ENCODE assay signal across 22 cellular contexts in the genomic region with DNA sequence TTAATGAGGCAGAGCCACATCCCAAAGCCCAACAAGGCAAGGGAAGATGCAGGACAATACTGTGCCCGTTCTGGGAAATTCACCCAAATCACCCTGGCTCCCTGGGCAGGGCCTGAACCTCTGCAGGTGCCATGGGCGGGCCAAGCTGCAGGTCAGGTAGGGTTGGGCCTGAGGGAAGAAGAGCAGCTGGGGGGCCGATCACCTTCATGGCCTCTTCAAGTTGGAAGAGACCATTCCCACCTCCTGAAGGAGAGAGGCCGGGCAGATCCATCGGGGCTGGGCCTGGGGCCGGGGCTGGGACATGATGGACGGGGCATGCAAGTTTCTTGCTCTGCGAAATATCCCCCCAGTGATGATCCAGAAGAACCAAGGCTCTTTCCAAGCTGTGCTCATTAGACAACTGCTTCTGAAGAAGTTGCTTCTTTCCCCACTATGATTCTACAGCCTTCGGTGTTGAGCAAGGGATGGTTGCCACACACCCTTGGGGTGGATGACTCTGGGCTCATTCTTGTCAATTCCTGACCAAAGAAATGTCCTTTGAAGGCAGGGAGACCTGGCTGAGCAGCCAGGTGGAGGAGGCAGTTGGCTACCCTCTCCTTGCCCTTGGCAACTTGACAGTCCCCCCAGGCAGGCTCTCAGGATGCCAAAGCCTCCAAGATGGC. TPM values are rescaled to one million over a fixed set of nuclear protein-coding genes. Genes with fewer than 3 reads are reported as not detected.
DNase-seq lines count a peak whose midpoint lies in the region; ATAC-seq, FAIRE-seq and TF ChIP-seq lines count a peak whose summit lies in the region.
"Had no signal": no experiment of that assay in that cellular context is flagged by ENCODE, and none has a peak within 500 bp of the region (broad histone marks: within the 10 kb centered on the region; RNA-seq: fewer than 3 reads in every experiment).

No MANE protein-coding gene starts in this region.

- no peak overlapping the region for H3K4me3 ChIP-seq in heart right ventricle
- no peak overlapping the region for H3K4me3 ChIP-seq in HepG2 (replicated peaks in 1 of 3; ENCODE audit: insufficient read depth in 1 of 3, low read depth in 2 of 3, low read length in 3 of 3)
- no peak overlapping the region for H3K4me3 ChIP-seq in suprapubic skin
- no peak overlapping the region for H3K4me3 ChIP-seq in testis
- H3K4me3 ChIP-seq: A549, stomach had no signal

- H3K27ac ChIP-seq in heart right ventricle (no peak overlapping the region), HepG2 (ENCODE audit: extremely low read length, insufficient read depth, low read length) (no peak overlapping the region), suprapubic skin (no peak overlapping the region), testis (no peak overlapping the region)
- H3K27ac ChIP-seq: A549, stomach had no signal

- TF ChIP-seq POLR2A in HepG2 (IDR thresholded peaks at IDR 0.05; ENCODE audit: insufficient read depth in 1 of 2, low read depth in 2 of 2, low read length in 2 of 2) (no peak), suprapubic skin (IDR thresholded peaks at IDR 0.05) (no peak), testis (IDR thresholded peaks at IDR 0.05) (no peak)

- peaks cover 33% of the 10 kb centered on the region for H3K36me3 Mint-ChIP-seq in MCF 10A (ENCODE audit: insufficient read depth, unreplicated experiment)
- peaks cover 4% of the 10 kb centered on the region for H3K36me3 Mint-ChIP-seq in activated T-helper 1 cell treated with anti-CD3 and anti-CD28 coated beads, Interleukin-12 subunit alpha, Interleukin-12 subunit beta, Interleukin-2, Interleukin-4 antibody, amounts not matched to agents 30 ng/mL and 10 ng/mL and 1 ng/mL, durations not matched to agents 14 hours and 24 hours and 36 hours (ENCODE audit: low read depth)
- H3K36me3 Mint-ChIP-seq: CD14-positive monocyte had no signal

- TF ChIP-seq EP300 in HepG2 (IDR thresholded peaks at IDR 0.05; ENCODE audit: low read depth in 2 of 2, low read length in 2 of 2) (no peak), HepG2 (CRISPR knock-in tag; IDR thresholded peaks at IDR 0.05; ENCODE audit: borderline replicate concordance) (no peak), suprapubic skin (IDR thresholded peaks at IDR 0.05) (no peak)

- H3K9me3 Mint-ChIP-seq in MCF 10A (ENCODE audit: unreplicated experiment), result no peaks in the 10 kb centered on the region
- no peaks in the 10 kb centered on the region for H3K9me3 Mint-ChIP-seq in activated T-helper 1 cell treated with anti-CD3 and anti-CD28 coated beads, Interleukin-12 subunit alpha, Interleukin-12 subunit beta, Interleukin-2, Interleukin-4 antibody, amounts not matched to agents 30 ng/mL and 10 ng/mL and 1 ng/mL, durations not matched to agents 14 hours and 24 hours and 36 hours
- H3K9me3 Mint-ChIP-seq: effector memory CD8-positive, alpha-beta T cell; H9 had no signal

- no peaks in the 10 kb centered on the region for H3K27me3 Mint-ChIP-seq in MCF 10A (ENCODE audit: insufficient read depth, unreplicated experiment)
- no peaks in the 10 kb centered on the region for H3K27me3 Mint-ChIP-seq in activated T-helper 1 cell treated with anti-CD3 and anti-CD28 coated beads, Interleukin-12 subunit alpha, Interleukin-12 subunit beta, Interleukin-2, Interleukin-4 antibody, amounts not matched to agents 30 ng/mL and 10 ng/mL and 1 ng/mL, durations not matched to agents 14 hours and 24 hours and 36 hours (ENCODE audit: insufficient read depth)
- H3K27me3 Mint-ChIP-seq: activated CD4-positive, alpha-beta T cell treated with anti-CD3 and anti-CD28 coated beads for 36 hours; effector memory CD8-positive, alpha-beta T cell had no signal

- H3K4me3 Mint-ChIP-seq in MCF 10A (ENCODE audit: unreplicated experiment), result no peak overlapping the region
- no peak overlapping the region for H3K4me3 Mint-ChIP-seq in activated T-helper 1 cell treated with anti-CD3 and anti-CD28 coated beads, Interleukin-12 subunit alpha, Interleukin-12 subunit beta, Interleukin-2, Interleukin-4 antibody, amounts not matched to agents 30 ng/mL and 10 ng/mL and 1 ng/mL, durations not matched to agents 14 hours and 24 hours and 36 hours
- H3K4me3 Mint-ChIP-seq: activated CD4-positive, alpha-beta T cell treated with anti-CD3 and anti-CD28 coated beads for 36 hours; CD14-positive monocyte; effector memory CD8-positive, alpha-beta T cell; H9 had no signal

- no peak overlapping the region for H3K4me2 ChIP-seq in HepG2 (ENCODE audit: low read depth, low read length)
- H3K4me2 ChIP-seq: A549 had no signal

- WGBS in heart right ventricle, 2 donors, result 92% methylated on average over 9 of the region's 9 CpGs
- WGBS in HepG2 (ENCODE audit: low lambda C conversion rate), result 90% methylated on average over 2 of the region's 9 CpGs
- WGBS in suprapubic skin, result 83% methylated on average over 9 of the region's 9 CpGs
- 96% methylated on average over 7 to 9 of the region's 9 CpGs for WGBS in testis, 2 donors

- no peaks in the 10 kb centered on the region for H3K79me2 ChIP-seq in HepG2 (ENCODE audit: insufficient read depth, low read length)

- H3K27me3 ChIP-seq in heart right ventricle (no peaks in the 10 kb centered on the region), HepG2 (ENCODE audit: control insufficient read depth in 1 of 2, insufficient read depth in 2 of 2, low read length in 2 of 2) (no peaks in the 10 kb centered on the region), suprapubic skin (no peaks in the 10 kb centered on the region), testis (no peaks in the 10 kb centered on the region)
- H3K27me3 ChIP-seq: stomach had no signal

- ATAC-seq in Right ventricle myocardium inferior (no peak), heart right ventricle (no peak), HepG2 (no peak), HG03175 (IDR thresholded peaks at IDR 0.05; ENCODE audit: unreplicated experiment) (no peak)
- ATAC-seq: A549; activated CD4-positive, alpha-beta T cell treated with anti-CD3 and anti-CD28 coated beads for 36 hours; effector memory CD8-positive, alpha-beta T cell had no signal

- no peak overlapping the region for H3K9ac ChIP-seq in HepG2 (ENCODE audit: insufficient read depth, low read depth, low read length)

- peaks cover 11 to 80% (median 38%) of the 10 kb centered on the region in 9 donors for H3K4me1 ChIP-seq in heart right ventricle
- no peaks in the 10 kb centered on the region for H3K4me1 ChIP-seq in HepG2 (ENCODE audit: insufficient read depth, low read length)
- H3K4me1 ChIP-seq in suprapubic skin, result peaks cover 36% of the 10 kb centered on the region
- H3K4me1 ChIP-seq in testis, result peaks cover 50% of the 10 kb centered on the region
- H3K4me1 ChIP-seq: A549 had no signal

- H4K20me1 ChIP-seq in HepG2 (ENCODE audit: insufficient read depth, low read length), result no peaks in the 10 kb centered on the region

- intact Hi-C loops in Right ventricle myocardium inferior (cut with DNase I), result no loop called here
- intact Hi-C loops in heart right ventricle (cut with DNase I), result loop anchor here in 1 of 10 donors (5.0 kb wide), 1 partner anchor 81 kb away; no protein-coding TSS in a partner anchor
- intact Hi-C loops in MCF 10A (cut with micrococcal nuclease), result no loop called here
- intact Hi-C loops in HepG2 (cut with micrococcal nuclease; ENCODE audit: unreplicated experiment), result no loop called here
- intact Hi-C loops in activated T-helper 1 cell treated with anti-CD3 and anti-CD28 coated beads, Interleukin-12 subunit alpha, Interleukin-12 subunit beta, Interleukin-2, Interleukin-4 antibody, amounts not matched to agents 30 ng/mL and 10 ng/mL and 1 ng/mL, durations not matched to agents 14 hours and 24 hours and 36 hours (cut with micrococcal nuclease), result no loop called here
- intact Hi-C loops in testis (cut with DNase I; ENCODE audit: low total_unique reads), result no loop called here

- TF ChIP-seq RAD21 in HepG2 (CRISPR knock-in tag; IDR thresholded peaks at IDR 0.05), result no peak

- no peaks in the 10 kb centered on the region for H3K9me3 ChIP-seq in heart right ventricle
- H3K9me3 ChIP-seq in HepG2 (ENCODE audit: low read length), result no peaks in the 10 kb centered on the region
- H3K9me3 ChIP-seq in suprapubic skin, result no peaks in the 10 kb centered on the region
- no peaks in the 10 kb centered on the region for H3K9me3 ChIP-seq in testis
- H3K9me3 ChIP-seq: A549, stomach had no signal

- H3K36me3 ChIP-seq in heart right ventricle, result peaks cover 0 to 6% (median 0%) of the 10 kb centered on the region in 9 donors
- H3K36me3 ChIP-seq in HepG2 (replicated peaks in 1 of 2; ENCODE audit: control insufficient read depth in 1 of 2, insufficient read depth in 2 of 2, low read length in 2 of 2), result peaks cover 4 to 12% of the 10 kb centered on the region in 2 experiments; a peak in 1 of 5 replicates
- H3K36me3 ChIP-seq in suprapubic skin, result peaks cover 16% of the 10 kb centered on the region
- no peaks in the 10 kb centered on the region for H3K36me3 ChIP-seq in testis (ENCODE audit: low read depth, missing control alignments)

- no TSS peak for BruUV-seq in MCF 10A (replicated peaks; lab: Mats Ljungman, UMichigan)
- no TSS peak for BruUV-seq in HepG2 (replicated peaks; lab: Mats Ljungman, UMichigan)

- POLR2A ChIA-PET in MCF 10A (lab: Yijun Ruan, JAX), result interaction anchor here (1.4 kb wide), 1 partner anchor 44 kb away, joined by 3 read pairs; no protein-coding TSS in a partner anchor
- POLR2A ChIA-PET in HepG2 (lab: Yijun Ruan, JAX), result no interaction called here

- H3K27ac Mint-ChIP-seq in MCF 10A (ENCODE audit: low read depth, unreplicated experiment), result no peak overlapping the region
- H3K27ac Mint-ChIP-seq in activated T-helper 1 cell treated with anti-CD3 and anti-CD28 coated beads, Interleukin-12 subunit alpha, Interleukin-12 subunit beta, Interleukin-2, Interleukin-4 antibody, amounts not matched to agents 30 ng/mL and 10 ng/mL and 1 ng/mL, durations not matched to agents 14 hours and 24 hours and 36 hours, result no peak overlapping the region
- H3K27ac Mint-ChIP-seq: activated CD4-positive, alpha-beta T cell treated with anti-CD3 and anti-CD28 coated beads for 36 hours; H9 had no signal

- in situ Hi-C loops in HepG2 (cut with HindIII; ENCODE audit: extremely low pct_ligation_motif_present, low pct_unique_long_range_greater_than_20kb), result no loop called here

- peaks cover 24% of the 10 kb centered on the region for H3K4me1 Mint-ChIP-seq in MCF 10A (ENCODE audit: insufficient read depth, unreplicated experiment)
- peaks cover 5% of the 10 kb centered on the region for H3K4me1 Mint-ChIP-seq in activated T-helper 1 cell treated with anti-CD3 and anti-CD28 coated beads, Interleukin-12 subunit alpha, Interleukin-12 subunit beta, Interleukin-2, Interleukin-4 antibody, amounts not matched to agents 30 ng/mL and 10 ng/mL and 1 ng/mL, durations not matched to agents 14 hours and 24 hours and 36 hours (ENCODE audit: low read depth)

- no peak overlapping the region for H2AFZ ChIP-seq in HepG2 (ENCODE audit: low read length)

- no peak for FAIRE-seq in HepG2 (lab: Jason Lieb, UNC)
- FAIRE-seq: A549 had no signal

- DNase-seq in Right ventricle myocardium inferior (ENCODE audit: missing footprints) (peak; percentile 50), heart right ventricle (no peak), MCF 10A (ENCODE audit: unreplicated experiment) (peak; percentile 75), HepG2 (ENCODE audit: low spot score) (no peak), suprapubic skin (ENCODE audit: low spot score in 2 of 2) (peak; percentile 49 to 70), testis (no peak)
- DNase-seq in activated T-helper 1 cell treated with anti-CD3 and anti-CD28 coated beads, Interleukin-12 subunit alpha, Interleukin-12 subunit beta, Interleukin-2, Interleukin-4 antibody, amounts not matched to agents 30 ng/mL and 10 ng/mL and 1 ng/mL, durations not matched to agents 14 hours and 24 hours and 36 hours (ENCODE audit: low spot score), result no peak
- DNase-seq: activated CD4-positive, alpha-beta T cell treated with anti-CD3 and anti-CD28 coated beads for 36 hours; activated CD8-positive, alpha-beta memory T cell treated with anti-CD3 and anti-CD28 coated beads, Interleukin-2, amount 50 U/mL, for 48 hours; central memory CD4-positive, alpha-beta T cell; DMS 273 treated with DMSO at 0.1 percent for 48 hours; effector memory CD8-positive, alpha-beta T cell; H9; Kasumi-1; NCI-H1436; NCI-H69; occipital lobe; stimulated activated CD4-positive, alpha-beta T cell treated with anti-CD3 and anti-CD28 coated beads, Interleukin-1b, Interleukin-23, amount 100 ng/mL, for 48 hours; stomach had no signal

- CTCF ChIA-PET in MCF 10A (lab: Yijun Ruan, JAX) (interaction anchor here (1.0 kb wide), 1 partner anchor 88 kb away, joined by 3 read pairs; no protein-coding TSS in a partner anchor), HepG2 (lab: Yijun Ruan, JAX; ENCODE audit: low intra/inter-chr PET ratio, low total read pairs) (no interaction called here)

- TF ChIP-seq CTCF in heart right ventricle (IDR thresholded peaks at IDR 0.05) (no peak), MCF 10A (IDR thresholded peaks at IDR 0.05; ENCODE audit: unreplicated experiment) (no peak), HepG2 (CRISPR knock-in tag; IDR thresholded peaks at IDR 0.05) (no peak), suprapubic skin (IDR thresholded peaks at IDR 0.05) (no peak), testis (IDR thresholded peaks at IDR 0.05) (no peak)

RNA-seq across cellular contexts. Expression of gene KLHL25, which starts 38.2 kb away (rescaled TPM):
- 4.5 TPM for total RNA-seq in Right ventricle myocardium inferior
- 1 to 10 TPM; 1.9 to 4.6 (median 3.2) TPM for total RNA-seq in heart right ventricle
- 1 to 10 TPM; 3.2 to 9.2 TPM for polyA plus RNA-seq in heart right ventricle
- 3.1 and 3.3 TPM in 2 replicates for total RNA-seq in MCF 10A (2022)
- 7.4 and 8.2 TPM in 2 replicates for total RNA-seq in HepG2 (2016; rRNA removed; fragmentation: Illumina TruSeq; extraction: Trizol)
- total RNA-seq in HepG2 (2016; cell fraction: cytosol; rRNA removed; fragmentation: Illumina TruSeq; extraction: Trizol; ENCODE audit: low read depth), result 2.2 TPM in 2 replicates
- total RNA-seq in HepG2 (2016; cell fraction: insoluble cytoplasmic fraction; rRNA removed; fragmentation: Illumina TruSeq; extraction: Trizol), result 6.6 and 8.0 TPM in 2 replicates
- total RNA-seq in HepG2 (2016; cell fraction: membrane; rRNA removed; fragmentation: Illumina TruSeq; extraction: Trizol), result 4.1 and 4.3 TPM in 2 replicates
- 6.8 and 7.2 TPM in 2 replicates for total RNA-seq in HepG2 (2016; cell fraction: nucleus; rRNA removed; fragmentation: Illumina TruSeq; extraction: Trizol)
- polyA plus RNA-seq in HepG2 (2011; rRNA removed), result 3.7 and 5.2 TPM in 2 replicates
- 3.2 and 4.8 TPM in 2 replicates for polyA plus RNA-seq in HepG2 (2011; cell fraction: cytosol; rRNA removed)
- 9.9 and 10.8 TPM in 2 replicates for polyA plus RNA-seq in HepG2 (2011; cell fraction: nucleus; rRNA removed)
- polyA plus RNA-seq in HepG2 (2012), result 2.3 and 3.1 TPM in 2 replicates
- polyA plus RNA-seq in HepG2 (2016; cell fraction: cytosol; fragmentation: Illumina TruSeq; extraction: Trizol; ENCODE audit: low read depth), result 1.0 and 1.1 TPM in 2 replicates
- 5.4 and 5.9 TPM in 2 replicates for polyA plus RNA-seq in HepG2 (2016; cell fraction: insoluble cytoplasmic fraction; fragmentation: Illumina TruSeq; extraction: Trizol; ENCODE audit: low read depth)
- polyA plus RNA-seq in HepG2 (2016; cell fraction: membrane; fragmentation: Illumina TruSeq; extraction: Trizol; ENCODE audit: low read depth), result 1.7 and 2.0 TPM in 2 replicates
- polyA plus RNA-seq in HepG2 (2016; cell fraction: nucleus; fragmentation: Illumina TruSeq; extraction: Trizol; ENCODE audit: insufficient read depth, low read depth), result 8.0 TPM in 2 replicates
- polyA minus RNA-seq in HepG2 (2011; rRNA and poly(A)+ RNA removed; ENCODE audit: low replicate concordance), result 9.9 and 14.9 TPM in 2 replicates
- polyA minus RNA-seq in HepG2 (2011; cell fraction: cytosol; rRNA and poly(A)+ RNA removed), result 3.3 and 4.0 TPM in 2 replicates
- 6.2 and 6.7 TPM in 2 replicates for polyA minus RNA-seq in HepG2 (2011; cell fraction: nucleus; rRNA and poly(A)+ RNA removed)
- 10 to 100 TPM; 14.4 to 24.8 (median 18.5) TPM for total RNA-seq in suprapubic skin
- total RNA-seq in activated T-helper 1 cell treated with anti-CD3 and anti-CD28 coated beads, Interleukin-12 subunit alpha, Interleukin-12 subunit beta, Interleukin-2, Interleukin-4 antibody, amounts not matched to agents 30 ng/mL and 10 ng/mL and 1 ng/mL, durations not matched to agents 14 hours and 24 hours and 36 hours, result 10.7 and 11.0 TPM in 2 replicates
- 10 to 100 TPM; 42.6 to 50.1 TPM for total RNA-seq in testis
- polyA plus RNA-seq in testis (ENCODE audit: insufficient read depth, low read depth, low replicate concordance), result 19.6 TPM

Comparison
In these comparisons a context has a peak if more than half of its experiments do, and no peak if none do; other contexts are left out.
1. DNase-seq: peak in Right ventricle myocardium inferior (single experiment), MCF 10A (single experiment) and suprapubic skin (2 of 2); none in heart right ventricle (0 of 2), HepG2 (single experiment), activated T-helper 1 cell treated with anti-CD3 and anti-CD28 coated beads, Interleukin-12 subunit alpha, Interleukin-12 subunit beta, Interleukin-2, Interleukin-4 antibody, amounts not matched to agents 30 ng/mL and 10 ng/mL and 1 ng/mL, durations not matched to agents 14 hours and 24 hours and 36 hours (single experiment) and testis (single experiment).